ENCODE assay signal across 24 cellular contexts in the genomic region with DNA sequence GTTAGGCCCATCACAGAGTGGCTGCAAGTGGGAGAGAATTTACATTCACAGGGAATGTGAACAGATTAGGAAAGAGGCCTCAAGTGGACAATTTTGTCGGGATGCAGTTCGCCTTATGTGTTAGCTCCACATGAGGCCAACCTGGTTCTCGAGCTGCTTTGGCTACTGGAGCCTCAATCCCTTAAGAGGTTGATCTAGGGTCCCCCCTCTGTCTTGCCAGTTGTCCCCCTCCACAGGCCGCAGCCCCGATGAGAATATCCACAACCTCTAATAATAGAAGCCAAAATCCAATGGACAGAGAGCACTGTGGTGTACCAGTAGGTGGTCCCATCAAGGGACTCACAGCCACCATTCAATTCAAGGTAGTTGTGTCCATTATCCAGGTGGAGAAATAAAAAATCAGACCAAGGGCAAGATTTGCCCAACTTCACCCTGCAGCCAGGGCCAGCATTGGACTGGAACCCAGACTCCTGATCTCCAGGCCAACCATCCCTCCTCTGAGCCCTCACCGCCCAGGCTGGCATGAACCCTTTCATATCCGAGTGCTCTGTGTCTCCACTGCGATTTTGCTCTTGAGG. TPM values are rescaled to one million over a fixed set of nuclear protein-coding genes. Genes with fewer than 3 reads are reported as not detected.
"Had no signal": no experiment of that assay in that cellular context is flagged by ENCODE, and none has a peak within 500 bp of the region (broad histone marks: within the 10 kb centered on the region; RNA-seq: fewer than 3 reads in every experiment).

No MANE protein-coding gene starts in this region.

- H3K36me3 ChIP-seq: colonic mucosa, spleen, transverse colon, uterus had no signal

- ATAC-seq: left colon; naive thymus-derived CD8-positive, alpha-beta T cell; stimulated activated memory B cell treated with anti-CD40 and anti-IgM and Interleukin-4, amounts not matched to agents 10 μg/mL and 1 μg/mL and 100 μg/mL, for 72 hours had no signal

- H2AFZ ChIP-seq: hepatocyte had no signal

- H3K4me3 Mint-ChIP-seq: endodermal cell; naive thymus-derived CD8-positive, alpha-beta T cell; stimulated activated memory B cell treated with anti-CD40 and anti-IgM and Interleukin-4, amounts not matched to agents 10 μg/mL and 1 μg/mL and 100 μg/mL, for 72 hours; stimulated activated naive CD8-positive, alpha-beta T cell treated with anti-CD3 and anti-CD28 coated beads, Interleukin-15, Interleukin-2, amounts not matched to agents 100 ng/mL and 50 ng/mL, for 24 hours had no signal

- H3K36me3 Mint-ChIP-seq: naive thymus-derived CD8-positive, alpha-beta T cell; stimulated activated memory B cell treated with anti-CD40 and anti-IgM and Interleukin-4, amounts not matched to agents 10 μg/mL and 1 μg/mL and 100 μg/mL, for 72 hours had no signal

- DNase-seq: cerebellar nuclear complex; colonic mucosa; effector CD4-positive, alpha-beta T cell; endodermal cell; glutamatergic neuron; kidney; left colon; mammary epithelial cell; naive thymus-derived CD8-positive, alpha-beta T cell; posterior cingulate gyrus; spleen; stimulated activated CD4-positive, alpha-beta T cell treated with anti-CD3 and anti-CD28 coated beads, Interleukin-15, amount 100 ng/mL, for 24 hours; stimulated activated CD4-positive, alpha-beta T cell treated with anti-CD3 and anti-CD28 coated beads, Interleukin-1b, Interleukin-23, amount 100 ng/mL, for 48 hours; stimulated activated CD4-positive, alpha-beta T cell treated with anti-CD3 and anti-CD28 coated beads, Interleukin-4, amount 100 ng/mL, for 24 hours; testis; transverse colon; uterus had no signal

- H3K9me3 Mint-ChIP-seq: endodermal cell; naive thymus-derived CD8-positive, alpha-beta T cell; neural crest cell; stimulated activated memory B cell treated with anti-CD40 and anti-IgM and Interleukin-4, amounts not matched to agents 10 μg/mL and 1 μg/mL and 100 μg/mL, for 72 hours; stimulated activated naive CD8-positive, alpha-beta T cell treated with anti-CD3 and anti-CD28 coated beads, Interleukin-15, Interleukin-2, amounts not matched to agents 100 ng/mL and 50 ng/mL, for 24 hours had no signal

- H3K4me3 ChIP-seq: colonic mucosa, hepatocyte, spleen, testis, transverse colon, uterus had no signal

- H3K9me3 ChIP-seq: colonic mucosa, spleen, testis, transverse colon, uterus had no signal

- H3K27me3 ChIP-seq: testis, uterus had no signal

- H3K27ac ChIP-seq: colonic mucosa, hepatocyte, spleen had no signal

- H3K4me1 ChIP-seq: colonic mucosa, uterus had no signal

- H3K27ac Mint-ChIP-seq: endodermal cell; naive thymus-derived CD8-positive, alpha-beta T cell; stimulated activated memory B cell treated with anti-CD40 and anti-IgM and Interleukin-4, amounts not matched to agents 10 μg/mL and 1 μg/mL and 100 μg/mL, for 72 hours; stimulated activated naive CD8-positive, alpha-beta T cell treated with anti-CD3 and anti-CD28 coated beads, Interleukin-15, Interleukin-2, amounts not matched to agents 100 ng/mL and 50 ng/mL, for 24 hours had no signal

RNA-seq across cellular contexts. Expression of a gene that starts 1.7 kb away (rescaled TPM):
- total RNA-seq: endothelial cell of umbilical vein; mononuclear cell; naive thymus-derived CD8-positive, alpha-beta T cell; pulmonary artery endothelial cell had no signal
- polyA plus RNA-seq: endothelial cell of umbilical vein; mammary epithelial cell; naive thymus-derived CD8-positive, alpha-beta T cell had no signal
